19 cellular contexts compared by ENCODE assay signal in the genomic region with DNA sequence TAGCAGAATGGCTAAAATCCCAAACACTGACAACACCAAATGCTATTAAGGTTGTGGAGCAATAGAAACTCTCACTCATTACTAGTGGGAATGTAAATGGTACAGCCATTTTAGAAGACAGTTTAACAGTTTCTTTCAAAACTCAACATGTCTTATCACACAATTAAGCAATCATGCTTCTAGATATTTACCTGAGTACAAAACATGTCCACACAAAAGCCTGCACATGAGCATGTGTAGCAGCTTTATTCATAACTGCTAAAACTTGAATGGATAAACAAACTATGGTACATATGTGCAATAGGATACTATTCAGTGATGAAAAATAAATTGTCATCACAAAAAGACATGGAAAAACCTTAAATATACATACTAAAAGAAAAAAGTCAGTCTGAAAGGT.
DNase-seq lines count a peak whose midpoint lies in the region; ATAC-seq, FAIRE-seq and TF ChIP-seq lines count a peak whose summit lies in the region.
"Had no signal": no experiment of that assay in that cellular context is flagged by ENCODE, and none has a peak within 500 bp of the region (broad histone marks: within the 10 kb centered on the region; RNA-seq: fewer than 3 reads in every experiment).

No MANE protein-coding gene starts in this region.

- H3K4me3 ChIP-seq in epithelial cell of esophagus (ENCODE audit: low read length) = no peak overlapping the region
- H3K4me3 ChIP-seq: BLaER1 treated with 17β-estradiol and CSF1 and Interleukin-3, amounts not matched to agents 10 nM and 100 nM had no signal

- FAIRE-seq in GM19239 (lab: Jason Lieb, UNC) = peak; percentile 44
- FAIRE-seq: A204.1, D721Med, G401.6, GM12891 had no signal

- no peak for ATAC-seq in GM21515 (IDR thresholded peaks at IDR 0.05; ENCODE audit: unreplicated experiment)
- ATAC-seq: CD8-positive, alpha-beta T cell had no signal

- DNase-seq in GM19239 (ENCODE audit: insufficient read length, low spot score) (no peak), epithelial cell of esophagus (ENCODE audit: low read depth) (peak; percentile 54), AG08396 (ENCODE audit: low spot score) (no peak), NCI-H1092 treated with DMSO at 0.1 percent for 48 hours (lab: John Stamatoyannopoulos, UW) (no peak)
- DNase-seq: 8988T; ACHN; AML-193; Caco-2; Calu3; CD4-positive, alpha-beta T cell; CD8-positive, alpha-beta T cell; DMS79 treated with DMSO at 0.1 percent for 48 hours; GF-D8 had no signal

- no peak for TF ChIP-seq CTCF in epithelial cell of esophagus (IDR thresholded peaks at IDR 0.05; ENCODE audit: insufficient read depth, low read depth, low read length, missing control alignments)
